Comparison of ENCODE assay signal across 17 cellular contexts in the genomic region with DNA sequence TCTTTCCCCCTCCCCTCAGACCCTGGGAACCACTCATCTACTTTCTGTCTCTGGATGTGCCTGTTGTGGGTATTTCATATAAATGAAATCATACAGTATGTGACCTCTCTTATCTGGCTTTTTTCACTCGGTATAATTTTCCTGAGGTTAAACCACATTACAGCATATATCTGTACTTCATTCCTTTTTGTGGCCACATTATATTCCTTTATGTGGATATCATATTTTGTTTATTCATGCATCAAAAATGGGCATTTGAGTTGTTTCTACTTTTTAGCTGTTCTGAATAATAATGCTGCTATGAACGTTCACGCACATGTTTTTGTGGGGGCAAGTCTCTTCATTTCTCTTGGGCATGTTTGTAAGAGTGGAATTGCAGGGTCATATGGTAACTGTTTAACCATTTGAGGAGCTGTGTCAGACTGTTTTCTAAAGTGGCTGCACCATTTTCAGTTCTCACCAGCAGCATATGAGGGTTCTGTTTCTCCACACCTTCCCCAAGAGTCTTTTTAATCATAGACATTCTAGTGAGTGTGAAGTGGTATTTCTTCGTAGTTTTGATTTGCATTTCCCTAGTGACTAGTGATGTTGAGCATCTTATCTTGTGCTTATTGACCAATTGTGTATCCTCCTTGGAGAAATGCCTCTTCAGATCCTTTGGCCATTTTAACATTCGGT. TPM values are rescaled to one million over a fixed set of nuclear protein-coding genes. Genes with fewer than 3 reads are reported as not detected.
DNase-seq lines count a peak whose midpoint lies in the region; ATAC-seq and TF ChIP-seq lines count a peak whose summit lies in the region.
"Had no signal": no experiment of that assay in that cellular context is flagged by ENCODE, and none has a peak within 500 bp of the region (broad histone marks: within the 10 kb centered on the region; RNA-seq: fewer than 3 reads in every experiment).

No MANE protein-coding gene starts in this region.

- no peaks in the 10 kb centered on the region for H3F3A ChIP-seq in PC-9 (ENCODE audit: insufficient read depth, low read depth)

- H3K4me3 ChIP-seq in GM12865 (ENCODE audit: low read depth, low read length) (peak overlapping the region; percentile 76), brain microvascular endothelial cell (ENCODE audit: low read depth, low read length) (no peak overlapping the region), PC-9 (no peak overlapping the region)
- H3K4me3 ChIP-seq: lower lobe of right lung had no signal

- H3K27ac ChIP-seq in brain microvascular endothelial cell: no peak overlapping the region
- no peak overlapping the region for H3K27ac ChIP-seq in PC-9
- H3K27ac ChIP-seq: lower lobe of right lung had no signal

- peaks cover 21% of the 10 kb centered on the region for H3K79me2 ChIP-seq in PC-9 (ENCODE audit: low read depth)

- H3K27me3 ChIP-seq in brain microvascular endothelial cell (replicated peaks) (no peaks in the 10 kb centered on the region), PC-9 (ENCODE audit: insufficient read depth, low read depth) (no peaks in the 10 kb centered on the region)

- no peaks in the 10 kb centered on the region for H3K9me3 ChIP-seq in PC-9 (ENCODE audit: insufficient read depth, low read depth)
- H3K9me3 ChIP-seq: lower lobe of right lung had no signal

- H3K9me2 ChIP-seq in PC-9 (ENCODE audit: insufficient read depth): no peaks in the 10 kb centered on the region

- no peaks in the 10 kb centered on the region for H4K20me1 ChIP-seq in PC-9 (ENCODE audit: insufficient read depth)

- peak; percentile 37 for ATAC-seq in GM18909 (IDR thresholded peaks at IDR 0.05; ENCODE audit: poor library complexity, unreplicated experiment)
- ATAC-seq in HG02884 (IDR thresholded peaks at IDR 0.05; ENCODE audit: unreplicated experiment): peak; percentile 35
- ATAC-seq in GM21737 (IDR thresholded peaks at IDR 0.05; ENCODE audit: unreplicated experiment): no peak
- ATAC-seq: lower lobe of right lung, T-cell had no signal

- no peak overlapping the region for H3K4me2 ChIP-seq in PC-9

- CTCF ChIA-PET in PC-9 (lab: Charles Lee): no interaction called here

- TF ChIP-seq CTCF in GM12865 (IDR thresholded peaks at IDR 0.05; ENCODE audit: insufficient read depth, low read depth, low read length, missing control alignments) (no peak), brain microvascular endothelial cell (IDR thresholded peaks at IDR 0.05; ENCODE audit: low read depth, low read length, missing control alignments) (no peak), PC-9 (conservative IDR thresholded peaks at IDR 0.05) (no peak)

- in situ Hi-C loops in brain microvascular endothelial cell (cut with HindIII; ENCODE audit: low pct_ligation_motif_present, low sequenced_read_pairs): no loop called here

- H2AFZ ChIP-seq in PC-9: no peak overlapping the region

- H3K36me3 ChIP-seq in brain microvascular endothelial cell (replicated peaks): no peaks in the 10 kb centered on the region
- H3K36me3 ChIP-seq in PC-9 (ENCODE audit: low read depth): no peaks in the 10 kb centered on the region
- H3K36me3 ChIP-seq: lower lobe of right lung had no signal

- peak; percentile 87 for DNase-seq in GM12865 (ENCODE audit: low read depth)
- peak; percentile 44 for DNase-seq in OCI-M1 (lab: John Stamatoyannopoulos, UW)
- no peak for DNase-seq in NCI-H510A (lab: John Stamatoyannopoulos, UW)
- DNase-seq in brain microvascular endothelial cell: no peak
- no peak for DNase-seq in PC-9
- DNase-seq: activated CD4-positive, alpha-beta T cell treated with anti-CD3 and anti-CD28 coated beads for 1 hour; activated naive CD4-positive, alpha-beta T cell treated with anti-CD3 and anti-CD28 coated beads, Interleukin-2, amount 10 ng/mL, durations not matched to agents 7 days and 5 days; foreskin melanocyte; lower lobe of right lung; NCI-H524; nephron progenitor cell; RPMI8226; T-cell had no signal

- intact Hi-C loops in PC-9 (cut with micrococcal nuclease; ENCODE audit: unreplicated experiment): no loop called here

- peaks cover 11% of the 10 kb centered on the region; the same call in 1 of the 2 replicates for H3K4me1 ChIP-seq in PC-9 (replicated peaks; ENCODE audit: insufficient read depth)

- no TSS peak for BruUV-seq in PC-9 (replicated peaks; lab: Mats Ljungman, UMichigan)

- POLR2A ChIA-PET in PC-9 (lab: Charles Lee; ENCODE audit: unreplicated experiment): no interaction called here

RNA-seq across cellular contexts. Expression of a gene that starts 3.8 kb away (rescaled TPM):
- 27.2 and 37.9 TPM in 2 replicates for total RNA-seq in PC-9 (2021)

RNA-seq across cellular contexts. Expression of a gene that starts 15.3 kb away (rescaled TPM):
- total RNA-seq in PC-9 (2021): not detected in 2 replicates
- total RNA-seq: bronchial epithelial cell had no signal

RNA-seq across cellular contexts. Expression of a gene that starts 38.5 kb away (rescaled TPM):
- 37.3 and 43.3 TPM in 2 replicates for total RNA-seq in PC-9 (2021)

Comparison
In these comparisons a context has a peak if more than half of its experiments do, and no peak if none do; other contexts are left out.
1. DNase-seq: peak in GM12865 (single experiment) and OCI-M1 (single experiment); none in NCI-H510A (single experiment), brain microvascular endothelial cell (single experiment) and PC-9 (0 of 2).